13 cellular contexts compared by ENCODE assay signal in the genomic region with DNA sequence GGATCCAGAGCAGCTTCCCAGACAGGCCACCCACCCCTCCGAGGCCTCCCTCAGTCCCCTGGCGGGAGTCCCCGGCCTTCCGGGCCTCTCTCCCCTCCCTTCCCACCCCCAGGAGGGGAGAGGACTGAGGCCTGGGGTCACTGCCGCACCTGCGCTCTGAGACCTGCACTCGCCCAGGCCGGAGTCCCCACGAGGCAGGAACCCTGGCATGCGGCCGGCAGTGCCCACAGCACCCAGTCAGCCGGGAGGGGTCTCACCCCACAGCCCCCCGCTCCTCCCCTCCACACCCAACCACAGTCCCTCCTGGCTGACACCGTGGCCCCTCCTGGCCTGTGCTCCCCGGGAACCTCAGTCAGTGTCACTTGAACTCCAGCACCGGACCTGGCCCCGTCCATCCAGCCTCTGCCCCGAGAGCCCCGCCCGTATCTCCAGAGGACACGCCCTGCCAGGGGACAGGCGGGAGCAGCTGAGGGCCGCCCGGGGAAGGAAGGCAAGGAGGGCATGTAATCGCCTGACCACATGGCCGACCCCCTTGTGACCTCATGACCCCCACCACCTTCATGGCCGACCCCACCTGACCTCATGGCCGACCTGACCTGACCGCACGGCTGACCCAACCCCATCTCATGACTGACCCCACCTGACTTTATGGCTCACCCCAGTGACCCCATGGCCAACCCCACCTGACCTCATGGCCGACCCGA. TPM values are rescaled to one million over a fixed set of nuclear protein-coding genes. Genes with fewer than 3 reads are reported as not detected.
A peak's percentile ranks its signal among the peaks of the same experiment; 100 is the strongest.
DNase-seq lines count a peak whose midpoint lies in the region; ATAC-seq, FAIRE-seq and TF ChIP-seq lines count a peak whose summit lies in the region.
"Had no signal": no experiment of that assay in that cellular context is flagged by ENCODE, and none has a peak within 500 bp of the region (broad histone marks: within the 10 kb centered on the region; RNA-seq: fewer than 3 reads in every experiment).

No MANE protein-coding gene starts in this region.

- H3K9me3 ChIP-seq in T-helper 17 cell (ENCODE audit: control insufficient read depth, low read length, poor library complexity, severe bottlenecking) (no peaks in the 10 kb centered on the region), suprapubic skin (no peaks in the 10 kb centered on the region)
- H3K9me3 ChIP-seq: tibial nerve had no signal

- H3K27me3 ChIP-seq in suprapubic skin: peaks cover 36% of the 10 kb centered on the region

- ATAC-seq in T-helper 17 cell: no peak
- ATAC-seq in left colon: peak; percentile 62
- ATAC-seq in HG02885 (IDR thresholded peaks at IDR 0.05; ENCODE audit: poor library complexity, unreplicated experiment): no peak
- ATAC-seq in HG03280 (IDR thresholded peaks at IDR 0.05; ENCODE audit: unreplicated experiment): no peak

- H3K4me3 ChIP-seq in suprapubic skin: no peak overlapping the region
- H3K4me3 ChIP-seq: tibial nerve had no signal

- H3K4me1 ChIP-seq in suprapubic skin: peaks cover 19% of the 10 kb centered on the region

- no peak for TF ChIP-seq CTCF in suprapubic skin (IDR thresholded peaks at IDR 0.05)

- no peaks in the 10 kb centered on the region for H3K9me3 Mint-ChIP-seq in activated CD4-positive, alpha-beta T cell treated with anti-CD3 and anti-CD28 coated beads, Interleukin-2, amount 10 ng/mL, durations not matched to agents 7 days and 5 days

- 71% methylated on average over 21 of the region's 32 CpGs for WGBS in suprapubic skin

- H3K36me3 Mint-ChIP-seq in activated CD4-positive, alpha-beta T cell treated with anti-CD3 and anti-CD28 coated beads, Interleukin-2, amount 10 ng/mL, durations not matched to agents 7 days and 5 days (ENCODE audit: low read depth): no peaks in the 10 kb centered on the region
- no peaks in the 10 kb centered on the region for H3K36me3 Mint-ChIP-seq in T-helper 17 cell (ENCODE audit: low read depth)

- no peak for TF ChIP-seq EP300 in suprapubic skin (IDR thresholded peaks at IDR 0.05)

- TF ChIP-seq POLR2A in suprapubic skin (IDR thresholded peaks at IDR 0.05): no peak

- no peak overlapping the region for H3K4me3 Mint-ChIP-seq in activated CD4-positive, alpha-beta T cell treated with anti-CD3 and anti-CD28 coated beads, Interleukin-2, amount 10 ng/mL, durations not matched to agents 7 days and 5 days
- peak overlapping the region; percentile 49 for H3K4me3 Mint-ChIP-seq in T-helper 17 cell

- POLR2A ChIA-PET in activated CD4-positive, alpha-beta T cell treated with anti-CD3 and anti-CD28 coated beads, Interleukin-2, amount 10 ng/mL, durations not matched to agents 7 days and 5 days (lab: Charles Lee): no interaction called here

- H3K4me1 Mint-ChIP-seq in activated CD4-positive, alpha-beta T cell treated with anti-CD3 and anti-CD28 coated beads, Interleukin-2, amount 10 ng/mL, durations not matched to agents 7 days and 5 days: peaks cover 27% of the 10 kb centered on the region
- H3K4me1 Mint-ChIP-seq in T-helper 17 cell: peaks cover 21% of the 10 kb centered on the region

- H3K27ac Mint-ChIP-seq in activated CD4-positive, alpha-beta T cell treated with anti-CD3 and anti-CD28 coated beads, Interleukin-2, amount 10 ng/mL, durations not matched to agents 7 days and 5 days: peak overlapping the region; percentile 98
- peak overlapping the region; percentile 68 for H3K27ac Mint-ChIP-seq in T-helper 17 cell

- no peaks in the 10 kb centered on the region for H3K27me3 Mint-ChIP-seq in activated CD4-positive, alpha-beta T cell treated with anti-CD3 and anti-CD28 coated beads, Interleukin-2, amount 10 ng/mL, durations not matched to agents 7 days and 5 days
- H3K27me3 Mint-ChIP-seq in T-helper 17 cell: no peaks in the 10 kb centered on the region

- intact Hi-C loops in left colon (cut with DNase I, micrococcal nuclease): no loop called here

- H3K27ac ChIP-seq in suprapubic skin: peak overlapping the region; percentile 30

- CTCF ChIA-PET in activated CD4-positive, alpha-beta T cell treated with anti-CD3 and anti-CD28 coated beads, Interleukin-2, amount 10 ng/mL, durations not matched to agents 7 days and 5 days (lab: Charles Lee): no interaction called here

- no peak for DNase-seq in activated CD4-positive, alpha-beta T cell treated with anti-CD3 and anti-CD28 coated beads, Interleukin-2, amount 10 ng/mL, durations not matched to agents 7 days and 5 days
- no peak for DNase-seq in activated CD4-positive, alpha-beta T cell treated with anti-CD3 and anti-CD28 coated beads, Interleukin-2, amount 50 U/mL, for 1 hour
- DNase-seq in T-helper 17 cell: no peak
- DNase-seq in left colon: peak; percentile 79 to 84
- no peak for DNase-seq in suprapubic skin (ENCODE audit: low spot score in 2 of 2)
- no peak for DNase-seq in GM19239 (ENCODE audit: insufficient read length, low spot score)
- DNase-seq: ACHN, NCI-H226 had no signal

- FAIRE-seq in GM19239 (lab: Jason Lieb, UNC): no peak

- H3K36me3 ChIP-seq in suprapubic skin: no peaks in the 10 kb centered on the region
- H3K36me3 ChIP-seq: tibial nerve had no signal

RNA-seq across cellular contexts. Expression of a gene that starts 28.7 kb away (rescaled TPM):
- total RNA-seq in activated CD4-positive, alpha-beta T cell treated with anti-CD3 and anti-CD28 coated beads, Interleukin-2, amount 10 ng/mL, durations not matched to agents 7 days and 5 days: under 1 TPM; 0.15 to 0.27 TPM
- 1 to 10 TPM in 1 of 2 donors, under 1 TPM in 1; 0.86 to 2.5 TPM for total RNA-seq in T-helper 17 cell
- total RNA-seq in left colon: 1 to 10 TPM; 1.2 to 3.0 TPM
- not detected for total RNA-seq in suprapubic skin
- total RNA-seq: M059J, RPMI7951, tibial nerve had no signal

RNA-seq across cellular contexts. Expression of a gene that starts 29.1 kb away (rescaled TPM):
- 10 to 100 TPM; 18.0 to 22.0 TPM for total RNA-seq in activated CD4-positive, alpha-beta T cell treated with anti-CD3 and anti-CD28 coated beads, Interleukin-2, amount 10 ng/mL, durations not matched to agents 7 days and 5 days
- 10 to 100 TPM; 13.4 to 17.1 TPM for total RNA-seq in T-helper 17 cell
- 10 to 100 TPM; 17.6 to 28.6 TPM for total RNA-seq in left colon
- 10 to 100 TPM; 12.8 to 48.4 (median 19.7) TPM for total RNA-seq in suprapubic skin

Comparison
In these comparisons a context has a peak if more than half of its experiments do, and no peak if none do; other contexts are left out.
1. DNase-seq: peak in left colon (2 of 2); none in activated CD4-positive, alpha-beta T cell treated with anti-CD3 and anti-CD28 coated beads, Interleukin-2, amount 10 ng/mL, durations not matched to agents 7 days and 5 days (single experiment), activated CD4-positive, alpha-beta T cell treated with anti-CD3 and anti-CD28 coated beads, Interleukin-2, amount 50 U/mL, for 1 hour (single experiment), T-helper 17 cell (0 of 3), suprapubic skin (0 of 2) and GM19239 (single experiment).